ENCODE assay signal across 20 cellular contexts in genomic region chr1:94067196-94067595, GRCh38. TPM values are rescaled to one million over a fixed set of nuclear protein-coding genes. Genes with fewer than 3 reads are reported as not detected.
DNase-seq lines count a peak whose midpoint lies in the region; TF ChIP-seq lines count a peak whose summit lies in the region.
"Had no signal": no experiment of that assay in that cellular context is flagged by ENCODE, and none has a peak within 500 bp of the region (broad histone marks: within the 10 kb centered on the region; RNA-seq: fewer than 3 reads in every experiment).

No MANE protein-coding gene starts in this region.

- no peaks in the 10 kb centered on the region for H3K36me3 ChIP-seq in Caco-2 (ENCODE audit: control insufficient read depth, insufficient read depth, low read length)
- H3K36me3 ChIP-seq in MG63, result no peaks in the 10 kb centered on the region
- H3K36me3 ChIP-seq: colonic mucosa, HAP-1 had no signal

- H3K27ac Mint-ChIP-seq in Caco-2 (ENCODE audit: unreplicated experiment), result peak overlapping the region; percentile 84
- H3K27ac Mint-ChIP-seq: activated CD4-positive, alpha-beta T cell treated with anti-CD3 and anti-CD28 coated beads, Interleukin-2, amount 10 ng/mL, durations not matched to agents 24 days and 14 days; stimulated activated naive CD8-positive, alpha-beta T cell treated with anti-CD3 and anti-CD28 coated beads, Interleukin-15, Interleukin-2, amounts not matched to agents 100 ng/mL and 50 ng/mL, for 24 hours had no signal

- H3K9me3 Mint-ChIP-seq in Caco-2 (ENCODE audit: unreplicated experiment), result no peaks in the 10 kb centered on the region
- H3K9me3 Mint-ChIP-seq: activated CD4-positive, alpha-beta T cell treated with anti-CD3 and anti-CD28 coated beads, Interleukin-2, amount 10 ng/mL, durations not matched to agents 24 days and 14 days; stimulated activated naive CD8-positive, alpha-beta T cell treated with anti-CD3 and anti-CD28 coated beads, Interleukin-15, Interleukin-2, amounts not matched to agents 100 ng/mL and 50 ng/mL, for 24 hours had no signal

- no peaks in the 10 kb centered on the region for H3K36me3 Mint-ChIP-seq in Caco-2 (ENCODE audit: insufficient read depth, unreplicated experiment)

- intact Hi-C loops in Caco-2 (cut with micrococcal nuclease; ENCODE audit: unreplicated experiment), result no loop called here

- H3K4me3 ChIP-seq in Caco-2 (ENCODE audit: low read depth, low read length) (no peak overlapping the region), MG63 (no peak overlapping the region)
- H3K4me3 ChIP-seq: colonic mucosa, HAP-1, SK-N-MC had no signal

- CTCF ChIA-PET in Caco-2 (lab: Charles Lee), result no interaction called here

- H3K4me1 Mint-ChIP-seq in Caco-2 (ENCODE audit: low read depth, unreplicated experiment), result peaks cover 56% of the 10 kb centered on the region

- peaks cover 45% of the 10 kb centered on the region for H3K4me1 ChIP-seq in Caco-2
- H3K4me1 ChIP-seq: HAP-1 had no signal

- DNase-seq in Caco-2 (no peak), M059J (ENCODE audit: low read depth) (peak; percentile 24), dermis blood vessel endothelial cell (peak; percentile 96), pulmonary artery endothelial cell (ENCODE audit: low read depth, low spot score) (peak; percentile 94), MG63 (no peak), DMS 273 treated with DMSO at 0.1 percent for 48 hours (lab: John Stamatoyannopoulos, UW) (no peak)
- no peak for DNase-seq in activated CD8-positive, alpha-beta memory T cell treated with anti-CD3 and anti-CD28 coated beads for 24 hours
- no peak for DNase-seq in activated T-cell treated with anti-CD3 and anti-CD28 coated beads, Interleukin-2, amount 50 U/mL, for 1 hour
- DNase-seq: activated CD4-positive, alpha-beta T cell treated with anti-CD3 and anti-CD28 coated beads, Interleukin-2, amount 10 ng/mL, durations not matched to agents 24 days and 14 days; activated CD8-positive, alpha-beta memory T cell treated with anti-CD3 and anti-CD28 coated beads, Interleukin-2, amount 50 U/mL, for 4 hours; activated naive CD4-positive, alpha-beta T cell; colonic mucosa; Karpas-422; left ventricle myocardium superior; NCI-H1105 treated with DMSO at 0.1 percent for 48 hours; NCI-H524 treated with DMSO at 0.1 percent for 48 hours; right cardiac atrium had no signal

- H3K27me3 Mint-ChIP-seq in Caco-2 (ENCODE audit: insufficient read depth, unreplicated experiment), result no peaks in the 10 kb centered on the region

- POLR2A ChIA-PET in Caco-2 (lab: Charles Lee), result no interaction called here

- no peaks in the 10 kb centered on the region for H3K27me3 ChIP-seq in Caco-2 (replicated peaks; ENCODE audit: control insufficient read depth, insufficient read depth, low read length)
- no peaks in the 10 kb centered on the region for H3K27me3 ChIP-seq in MG63
- H3K27me3 ChIP-seq: colonic mucosa had no signal

- no peak overlapping the region for H3K4me3 Mint-ChIP-seq in Caco-2 (ENCODE audit: unreplicated experiment)
- H3K4me3 Mint-ChIP-seq: activated CD4-positive, alpha-beta T cell treated with anti-CD3 and anti-CD28 coated beads, Interleukin-2, amount 10 ng/mL, durations not matched to agents 24 days and 14 days; stimulated activated naive CD8-positive, alpha-beta T cell treated with anti-CD3 and anti-CD28 coated beads, Interleukin-15, Interleukin-2, amounts not matched to agents 100 ng/mL and 50 ng/mL, for 24 hours had no signal

- H3K9me3 ChIP-seq in Caco-2 (no peaks in the 10 kb centered on the region), MG63 (no peaks in the 10 kb centered on the region)
- H3K9me3 ChIP-seq: colonic mucosa, HAP-1 had no signal

- no peak for TF ChIP-seq CTCF in Caco-2 (IDR thresholded peaks at IDR 0.05; ENCODE audit: insufficient read depth in 1 of 2, low read depth in 1 of 2, low read length in 1 of 2, severe bottlenecking in 1 of 2, unreplicated experiment in 1 of 2)

- BruUV-seq in Caco-2 (replicated peaks; lab: Mats Ljungman, UMichigan), result no TSS peak

RNA-seq across cellular contexts. Expression of gene ABCA4, which starts 53.8 kb away (rescaled TPM):
- 1.0 and 1.8 TPM in 2 replicates for total RNA-seq in Caco-2 (2022)
- 0.15 TPM in 1 of 2 replicates, not detected in the other for total RNA-seq in M059J (2014; rRNA removed; shearing (Covaris generic))
- 113 and 177 TPM in 2 replicates for total RNA-seq in dermis blood vessel endothelial cell
- 1.7 and 2.4 TPM in 2 replicates for total RNA-seq in pulmonary artery endothelial cell
- total RNA-seq in MG63 (2014; rRNA removed; shearing (Covaris generic); ENCODE audit: low replicate concordance), result 1.7 and 4.8 TPM in 2 replicates

Comparison
In these comparisons a context has a peak if more than half of its experiments do, and no peak if none do; other contexts are left out.
1. DNase-seq: peak in M059J (single experiment), dermis blood vessel endothelial cell (single experiment) and pulmonary artery endothelial cell (single experiment); none in Caco-2 (0 of 2), MG63 (single experiment), DMS 273 treated with DMSO at 0.1 percent for 48 hours (single experiment), activated CD8-positive, alpha-beta memory T cell treated with anti-CD3 and anti-CD28 coated beads for 24 hours (single experiment) and activated T-cell treated with anti-CD3 and anti-CD28 coated beads, Interleukin-2, amount 50 U/mL, for 1 hour (single experiment).
2. RNA of gene ABCA4, which starts 53.8 kb away (total RNA-seq): 113 to 177 TPM in dermis blood vessel endothelial cell; 1.7 to 4.8 TPM in MG63, 1.0 to 1.8 TPM in Caco-2, 1.7 to 2.4 TPM in pulmonary artery endothelial cell and 0.15 TPM in M059J; every median in the first group is over 10 times any median in the second.